In the genomic region with DNA sequence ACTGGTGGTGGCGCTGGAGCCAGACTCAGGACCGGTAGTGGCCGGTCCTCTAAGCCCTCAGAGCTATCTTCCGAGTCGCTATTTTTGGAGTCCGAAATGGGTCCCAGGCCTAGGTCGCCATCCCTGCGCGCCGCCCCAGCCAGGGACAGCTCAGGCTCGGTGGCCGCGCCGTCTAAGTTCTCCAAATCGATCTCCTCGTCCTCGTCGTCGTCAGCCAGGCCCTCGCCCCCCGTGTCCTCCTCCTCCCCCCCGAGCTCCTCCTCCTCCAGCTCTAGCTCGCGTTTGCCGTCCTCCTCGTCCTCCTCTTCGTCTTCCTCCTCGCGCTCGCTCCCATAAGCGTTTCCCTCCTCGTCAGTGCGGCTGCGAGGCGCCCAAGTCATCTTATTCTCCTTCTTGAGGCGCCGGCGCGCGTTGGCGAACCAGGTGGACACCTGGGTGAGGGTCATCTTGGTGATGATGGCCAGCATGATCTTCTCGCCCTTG, we compare ENCODE assay signal across 9 cellular contexts. TPM values are rescaled to one million over a fixed set of nuclear protein-coding genes. Genes with fewer than 3 reads are reported as not detected.
A peak's percentile ranks its signal among the peaks of the same experiment; 100 is the strongest.
DNase-seq lines count a peak whose midpoint lies in the region; ATAC-seq, FAIRE-seq and TF ChIP-seq lines count a peak whose summit lies in the region.
"Had no signal": no experiment of that assay in that cellular context is flagged by ENCODE, and none has a peak within 500 bp of the region (broad histone marks: within the 10 kb centered on the region; RNA-seq: fewer than 3 reads in every experiment).

No MANE protein-coding gene starts in this region.

- no peak for ATAC-seq in GM21515 (IDR thresholded peaks at IDR 0.05; ENCODE audit: unreplicated experiment)

- FAIRE-seq in HTR-8/SVneo (lab: Jason Lieb, UNC), result no peak

- DNase-seq in AG10803 (ENCODE audit: low read depth), result peak; percentile 42
- peak; percentile 22 to 74 for DNase-seq in T47D (ENCODE audit: low read depth in 1 of 2, low spot score in 1 of 2)
- peak; percentile 87 for DNase-seq in mesenteric fat pad (ENCODE audit: low spot score)
- no peak for DNase-seq in HTR-8/SVneo (ENCODE audit: insufficient read length, low spot score)
- no peak for DNase-seq in amniotic stem cell (lab: John Stamatoyannopoulos, UW)
- DNase-seq in stimulated activated naive CD4-positive, alpha-beta T cell treated with Interleukin-2 at 50 U/mL for 16 hours (lab: John Stamatoyannopoulos, UW), result no peak
- DNase-seq: islet precursor cell had no signal

- peaks cover 28% of the 10 kb centered on the region for H3K4me1 ChIP-seq in HUES48 (ENCODE audit: control insufficient read depth, insufficient read depth, low read length)

- H3K9me3 ChIP-seq in HUES48 (ENCODE audit: control insufficient read depth, insufficient read depth, low read length), result no peaks in the 10 kb centered on the region

- H3K4me3 ChIP-seq in AG10803 (ENCODE audit: low read length) (peak overlapping the region; percentile 81), HUES48 (ENCODE audit: low read depth, low read length) (peak overlapping the region; percentile 86; the same call in 1 of the 2 replicates)

- no peaks in the 10 kb centered on the region for H3K36me3 ChIP-seq in HUES48 (ENCODE audit: control insufficient read depth, insufficient read depth, low read length)

- TF ChIP-seq CTCF in AG10803 (conservative IDR thresholded peaks at IDR 0.05; ENCODE audit: low read length), result no peak

- peaks cover 88% of the 10 kb centered on the region for H3K27me3 ChIP-seq in HUES48 (ENCODE audit: control insufficient read depth, insufficient read depth, low read length)

- in situ Hi-C loops in T47D (cut with HindIII; ENCODE audit: low pct_unique_long_range_greater_than_20kb, low sequenced_read_pairs), result no loop called here

- H3K9ac ChIP-seq in HUES48 (ENCODE audit: low read depth, low read length), result no peak overlapping the region

- no peak overlapping the region for H3K27ac ChIP-seq in HUES48 (ENCODE audit: low read depth, low read length)

RNA-seq across cellular contexts. Expression of a gene that starts 1.6 kb away (rescaled TPM):
- total RNA-seq in mesenteric fat pad, result 1.4 TPM

Comparison
In these comparisons a context has a peak if more than half of its experiments do, and no peak if none do; other contexts are left out.
1. DNase-seq: peak in AG10803 (single experiment), T47D (2 of 2) and mesenteric fat pad (single experiment); none in HTR-8/SVneo (single experiment), amniotic stem cell (single experiment) and stimulated activated naive CD4-positive, alpha-beta T cell treated with Interleukin-2 at 50 U/mL for 16 hours (single experiment).